Comparison of ENCODE assay signal across 26 cellular contexts in the genomic region with DNA sequence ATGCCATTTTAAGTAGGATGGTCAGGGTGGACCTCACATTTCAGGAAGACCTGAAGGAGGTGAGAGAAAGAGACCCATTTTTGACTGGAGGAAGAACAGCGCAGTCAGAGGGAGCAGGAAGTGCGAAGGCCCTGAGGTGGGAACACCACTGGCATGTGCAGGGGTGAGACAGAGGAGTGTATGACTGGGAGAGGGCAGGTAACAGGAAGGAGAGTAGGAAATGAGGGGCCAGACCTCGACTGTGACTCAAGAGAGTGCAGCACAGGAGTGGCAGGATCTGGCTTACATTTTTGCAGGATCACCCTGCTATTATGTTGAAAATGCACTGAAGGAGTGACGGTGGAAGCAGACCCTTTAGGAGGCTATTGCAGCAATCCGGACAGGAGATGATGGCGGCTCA.
DNase-seq lines count a peak whose midpoint lies in the region; ATAC-seq, FAIRE-seq and TF ChIP-seq lines count a peak whose summit lies in the region.
"Had no signal": no experiment of that assay in that cellular context is flagged by ENCODE, and none has a peak within 500 bp of the region (broad histone marks: within the 10 kb centered on the region; RNA-seq: fewer than 3 reads in every experiment).

No MANE protein-coding gene starts in this region.

- BruUV-seq in K562 (replicated peaks; lab: Mats Ljungman, UMichigan) = no TSS peak

- H3K4me3 Mint-ChIP-seq in activated naive CD4-positive, alpha-beta T cell treated with anti-CD3 and anti-CD28 coated beads for 36 hours = no peak overlapping the region
- H3K4me3 Mint-ChIP-seq: CD4-positive, alpha-beta memory T cell had no signal

- CTCF ChIA-PET in K562 (lab: Yijun Ruan, JAX; ENCODE audit: low intra/inter-chr PET ratio) = no interaction called here
- CTCF ChIA-PET in activated naive CD4-positive, alpha-beta T cell treated with anti-CD3 and anti-CD28 coated beads for 36 hours (lab: Charles Lee) = no interaction called here

- ATAC-seq in K562 (peak; percentile 52), esophagus mucosa (peak; percentile 33)
- ATAC-seq: GM12878, HCT116 had no signal

- H3K36me3 Mint-ChIP-seq in activated naive CD4-positive, alpha-beta T cell treated with anti-CD3 and anti-CD28 coated beads for 36 hours (ENCODE audit: low read depth) = no peaks in the 10 kb centered on the region
- H3K36me3 Mint-ChIP-seq: CD4-positive, alpha-beta memory T cell had no signal

- DNase-seq in K562 (ENCODE audit: extremely low read depth in 1 of 4, low spot score in 3 of 4) (no peak), mesenteric fat pad (ENCODE audit: low spot score) (peak; percentile 22), COR-L47 (lab: John Stamatoyannopoulos, UW) (no peak), cerebellum (ENCODE audit: low spot score) (no peak)
- no peak for DNase-seq in activated T-cell treated with anti-CD3 and anti-CD28 coated beads, Interleukin-2, amount 50 U/mL, for 1 hour
- DNase-seq in activated naive CD4-positive, alpha-beta T cell treated with anti-CD3 and anti-CD28 coated beads for 36 hours = no peak
- DNase-seq: C1 segment of cervical spinal cord; Caco-2; CD4-positive, alpha-beta memory T cell; DMS 273 treated with DMSO at 0.1 percent for 48 hours; DMS79; EL; GDM1; GOT3; IMR-90; NCI-H1092; NCI-H1417 treated with DMSO at 0.1 percent for 48 hours; NCI-H1694 treated with DMSO at 0.1 percent for 48 hours; NCI-H2081; NCI-H2227 treated with DMSO at 0.1 percent for 48 hours; NCI-H526 treated with DMSO at 0.1 percent for 48 hours; SIG-M5 had no signal

- no peak for TF ChIP-seq POLR2A in K562 (conservative IDR thresholded peaks at IDR 0.05)

- no peak for FAIRE-seq in K562 (lab: Jason Lieb, UNC)
- FAIRE-seq: GM12878 had no signal

- WGBS in K562 (ENCODE audit: insufficient coverage, low coverage, missing lambda C conversion rate) = 26% methylated on average over 6 of the region's 6 CpGs

- POLR2A ChIA-PET in K562 (lab: Yijun Ruan, JAX) = no interaction called here

- no peaks in the 10 kb centered on the region for H3K27me3 ChIP-seq in K562 (ENCODE audit: control insufficient read depth in 2 of 2, insufficient read depth in 2 of 2, low read length in 2 of 2)

- H2AFZ ChIP-seq in K562 (ENCODE audit: low read depth, low read length) = peak overlapping the region; percentile 84

- H3K36me3 ChIP-seq in K562 (ENCODE audit: control insufficient read depth, insufficient read depth, low read length) = no peaks in the 10 kb centered on the region

- no peak overlapping the region for H3K27ac ChIP-seq in K562 (ENCODE audit: extremely low read depth, low read depth, low read length)
- H3K27ac ChIP-seq: SK-N-MC had no signal

- H3K79me2 ChIP-seq in K562 (ENCODE audit: control insufficient read depth, insufficient read depth, low read length) = no peaks in the 10 kb centered on the region

- no peaks in the 10 kb centered on the region for H3K9me3 ChIP-seq in K562 (replicated peaks; ENCODE audit: control insufficient read depth, insufficient read depth, low read depth, low read length)
- H3K9me3 ChIP-seq: Caco-2 had no signal

- H4K20me1 ChIP-seq in K562 (replicated peaks; ENCODE audit: control insufficient read depth, insufficient read depth, low read length) = no peaks in the 10 kb centered on the region

- TF ChIP-seq CTCF in K562 (IDR thresholded peaks at IDR 0.05 in 2 of 3, conservative IDR thresholded peaks at IDR 0.05 in 1 of 3; ENCODE audit: insufficient read depth in 2 of 3, low read depth in 1 of 3, low read length in 3 of 3) = no peak

- peaks cover 6 to 10% of the 10 kb centered on the region in 2 experiments; a peak in 3 of 5 replicates for H3K4me1 ChIP-seq in K562 (replicated peaks in 1 of 2; ENCODE audit: control insufficient read depth in 2 of 2, insufficient read depth in 2 of 2, low read length in 2 of 2)

- H3K9me1 ChIP-seq in K562 (ENCODE audit: control insufficient read depth, insufficient read depth, low read length) = no peaks in the 10 kb centered on the region

- in situ Hi-C loops in K562 (cut with MboI) = no loop called here

- peak overlapping the region; percentile 34 for H3K4me2 ChIP-seq in K562 (ENCODE audit: insufficient read depth, low read length)

- intact Hi-C loops in K562 (cut with micrococcal nuclease) = no loop called here
- intact Hi-C loops in activated naive CD4-positive, alpha-beta T cell treated with anti-CD3 and anti-CD28 coated beads for 36 hours (cut with micrococcal nuclease) = no loop called here

- peaks cover 9% of the 10 kb centered on the region for H3K27me3 Mint-ChIP-seq in activated naive CD4-positive, alpha-beta T cell treated with anti-CD3 and anti-CD28 coated beads for 36 hours (ENCODE audit: low read depth)

- H3K9me3 Mint-ChIP-seq in activated naive CD4-positive, alpha-beta T cell treated with anti-CD3 and anti-CD28 coated beads for 36 hours = no peaks in the 10 kb centered on the region

- no peak overlapping the region for H3K27ac Mint-ChIP-seq in activated naive CD4-positive, alpha-beta T cell treated with anti-CD3 and anti-CD28 coated beads for 36 hours
- H3K27ac Mint-ChIP-seq: CD4-positive, alpha-beta memory T cell had no signal

- TF ChIP-seq RAD21 in K562 (CRISPR knock-in tag; conservative IDR thresholded peaks at IDR 0.05 in 1 of 2, IDR thresholded peaks at IDR 0.05 in 1 of 2) = no peak

- H3K4me1 Mint-ChIP-seq in activated naive CD4-positive, alpha-beta T cell treated with anti-CD3 and anti-CD28 coated beads for 36 hours (ENCODE audit: low read depth) = no peaks in the 10 kb centered on the region
- H3K4me1 Mint-ChIP-seq: CD4-positive, alpha-beta memory T cell had no signal

- H3K4me3 ChIP-seq in K562 = no peak overlapping the region
- H3K4me3 ChIP-seq: GM12878, SK-N-MC had no signal

- H3K9ac ChIP-seq in K562 (ENCODE audit: insufficient read depth in 1 of 2, low read depth in 2 of 2, low read length in 2 of 2) = peak overlapping the region in 1 of 2 experiments; percentile 14; a peak in 1 of 4 replicates

- no peak for TF ChIP-seq EP300 in K562 (IDR thresholded peaks at IDR 0.05; ENCODE audit: low read length)

TF ChIP-seq in K562, 482 proteins besides CTCF, POLR2A, EP300 and RAD21 (continues in another document):
- TF ChIP-seq BCOR (IDR thresholded peaks at IDR 0.05) (no peak), NFYB (IDR thresholded peaks at IDR 0.05; ENCODE audit: extremely low read depth, insufficient read length) (no peak), NFE2L1 (tag; IDR thresholded peaks at IDR 0.05; ENCODE audit: borderline replicate concordance, low read depth) (no peak), BRF1 (IDR thresholded peaks at IDR 0.05; ENCODE audit: borderline replicate concordance, extremely low read depth, insufficient read length) (no peak), SUPT5H (IDR thresholded peaks at IDR 0.05) (no peak), E2F3 (CRISPR knock-in tag; IDR thresholded peaks at IDR 0.05) (no peak)
- TF ChIP-seq, protein P1, sequence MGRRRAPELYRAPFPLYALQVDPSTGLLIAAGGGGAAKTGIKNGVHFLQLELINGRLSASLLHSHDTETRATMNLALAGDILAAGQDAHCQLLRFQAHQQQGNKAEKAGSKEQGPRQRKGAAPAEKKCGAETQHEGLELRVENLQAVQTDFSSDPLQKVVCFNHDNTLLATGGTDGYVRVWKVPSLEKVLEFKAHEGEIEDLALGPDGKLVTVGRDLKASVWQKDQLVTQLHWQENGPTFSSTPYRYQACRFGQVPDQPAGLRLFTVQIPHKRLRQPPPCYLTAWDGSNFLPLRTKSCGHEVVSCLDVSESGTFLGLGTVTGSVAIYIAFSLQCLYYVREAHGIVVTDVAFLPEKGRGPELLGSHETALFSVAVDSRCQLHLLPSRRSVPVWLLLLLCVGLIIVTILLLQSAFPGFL (CRISPR knock-in tag; IDR thresholded peaks at IDR 0.05) = no peak
- TF ChIP-seq, protein P2, sequence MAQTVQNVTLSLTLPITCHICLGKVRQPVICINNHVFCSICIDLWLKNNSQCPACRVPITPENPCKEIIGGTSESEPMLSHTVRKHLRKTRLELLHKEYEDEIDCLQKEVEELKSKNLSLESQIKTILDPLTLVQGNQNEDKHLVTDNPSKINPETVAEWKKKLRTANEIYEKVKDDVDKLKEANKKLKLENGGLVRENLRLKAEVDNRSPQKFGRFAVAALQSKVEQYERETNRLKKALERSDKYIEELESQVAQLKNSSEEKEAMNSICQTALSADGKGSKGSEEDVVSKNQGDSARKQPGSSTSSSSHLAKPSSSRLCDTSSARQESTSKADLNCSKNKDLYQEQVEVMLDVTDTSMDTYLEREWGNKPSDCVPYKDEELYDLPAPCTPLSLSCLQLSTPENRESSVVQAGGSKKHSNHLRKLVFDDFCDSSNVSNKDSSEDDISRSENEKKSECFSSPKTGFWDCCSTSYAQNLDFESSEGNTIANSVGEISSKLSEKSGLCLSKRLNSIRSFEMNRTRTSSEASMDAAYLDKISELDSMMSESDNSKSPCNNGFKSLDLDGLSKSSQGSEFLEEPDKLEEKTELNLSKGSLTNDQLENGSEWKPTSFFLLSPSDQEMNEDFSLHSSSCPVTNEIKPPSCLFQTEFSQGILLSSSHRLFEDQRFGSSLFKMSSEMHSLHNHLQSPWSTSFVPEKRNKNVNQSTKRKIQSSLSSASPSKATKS (CRISPR knock-in tag; IDR thresholded peaks at IDR 0.05) = no peak
- TF ChIP-seq, protein P3, sequence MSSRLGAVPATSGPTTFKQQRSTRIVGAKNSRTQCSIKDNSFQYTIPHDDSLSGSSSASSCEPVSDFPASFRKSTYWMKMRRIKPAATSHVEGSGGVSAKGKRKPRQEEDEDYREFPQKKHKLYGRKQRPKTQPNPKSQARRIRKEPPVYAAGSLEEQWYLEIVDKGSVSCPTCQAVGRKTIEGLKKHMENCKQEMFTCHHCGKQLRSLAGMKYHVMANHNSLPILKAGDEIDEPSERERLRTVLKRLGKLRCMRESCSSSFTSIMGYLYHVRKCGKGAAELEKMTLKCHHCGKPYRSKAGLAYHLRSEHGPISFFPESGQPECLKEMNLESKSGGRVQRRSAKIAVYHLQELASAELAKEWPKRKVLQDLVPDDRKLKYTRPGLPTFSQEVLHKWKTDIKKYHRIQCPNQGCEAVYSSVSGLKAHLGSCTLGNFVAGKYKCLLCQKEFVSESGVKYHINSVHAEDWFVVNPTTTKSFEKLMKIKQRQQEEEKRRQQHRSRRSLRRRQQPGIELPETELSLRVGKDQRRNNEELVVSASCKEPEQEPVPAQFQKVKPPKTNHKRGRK (tag; IDR thresholded peaks at IDR 0.05) = no peak
- TF ChIP-seq, protein P4, sequence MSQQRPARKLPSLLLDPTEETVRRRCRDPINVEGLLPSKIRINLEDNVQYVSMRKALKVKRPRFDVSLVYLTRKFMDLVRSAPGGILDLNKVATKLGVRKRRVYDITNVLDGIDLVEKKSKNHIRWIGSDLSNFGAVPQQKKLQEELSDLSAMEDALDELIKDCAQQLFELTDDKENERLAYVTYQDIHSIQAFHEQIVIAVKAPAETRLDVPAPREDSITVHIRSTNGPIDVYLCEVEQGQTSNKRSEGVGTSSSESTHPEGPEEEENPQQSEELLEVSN (IDR thresholded peaks at IDR 0.05; ENCODE audit: borderline replicate concordance in 1 of 2, extremely low read depth in 1 of 2, insufficient read depth in 1 of 2, insufficient read length in 1 of 2, low read depth in 1 of 2, low read length in 1 of 2, poor library complexity in 1 of 2, severe bottlenecking in 1 of 2) = peak in 1 of 2 experiments; percentile 37
